Comparison of ENCODE assay signal across 10 cellular contexts in the genomic region with DNA sequence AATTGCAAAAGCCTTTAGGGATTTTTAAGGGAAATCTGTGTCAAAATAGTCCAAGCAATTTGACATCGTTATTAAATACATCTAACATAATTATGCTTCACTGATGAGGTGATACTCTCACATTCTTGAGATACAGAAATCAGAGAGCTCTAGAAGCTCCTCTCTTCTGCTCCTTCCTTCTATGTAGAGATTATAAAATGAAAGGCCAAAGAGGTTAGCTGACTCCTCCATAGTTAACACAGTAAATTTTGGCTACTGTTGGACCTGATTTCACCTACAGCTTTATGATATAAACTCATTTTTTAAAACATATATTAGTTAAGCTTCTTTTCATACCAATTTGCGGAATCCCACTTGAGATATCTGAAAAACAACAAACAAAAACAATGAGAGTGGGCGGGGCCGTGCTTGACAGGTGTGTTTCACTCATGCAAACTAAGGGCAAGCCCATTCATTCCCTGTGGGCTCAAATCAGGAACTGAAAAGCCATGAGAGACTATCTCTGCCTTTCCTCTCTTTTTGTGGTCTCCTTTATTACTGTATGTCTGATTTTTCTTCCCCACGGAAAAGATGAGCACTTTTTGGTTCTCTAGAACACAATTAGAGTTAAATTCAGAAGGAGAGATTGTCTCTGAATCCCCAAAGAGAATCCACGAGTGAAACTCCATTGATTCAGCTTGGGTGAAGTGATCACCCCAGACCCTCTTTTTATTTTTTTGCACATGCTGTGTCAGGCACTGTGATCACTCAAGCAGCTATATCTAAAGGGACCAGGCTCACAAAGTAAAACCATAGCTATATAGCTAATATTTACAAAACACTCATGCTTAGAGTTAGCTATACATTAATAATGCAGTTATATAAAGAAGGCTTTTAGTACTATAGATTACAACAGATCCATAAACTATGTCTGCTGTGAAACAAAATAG.
A peak's percentile ranks its signal among the peaks of the same experiment; 100 is the strongest.
DNase-seq lines count a peak whose midpoint lies in the region; ATAC-seq lines count a peak whose summit lies in the region.
"Had no signal": no experiment of that assay in that cellular context is flagged by ENCODE, and none has a peak within 500 bp of the region (broad histone marks: within the 10 kb centered on the region; RNA-seq: fewer than 3 reads in every experiment).

No MANE protein-coding gene starts in this region.

- no peak for DNase-seq in activated T-cell treated with anti-CD3 and anti-CD28 coated beads, Interleukin-2, amount 50 U/mL, for 72 hours
- no peak for DNase-seq in activated T-cell treated with anti-CD3 and anti-CD28 coated beads, Interleukin-2, amount 50 U/mL, for 4 hours
- DNase-seq in stimulated activated naive B cell treated with anti-CD40 and anti-IgM and Interleukin-4, amounts not matched to agents 10 μg/mL and 1 μg/mL and 100 μg/mL, for 72 hours, result peak; percentile 9
- DNase-seq in stimulated activated CD4-positive, alpha-beta T cell treated with anti-CD3 and anti-CD28 coated beads, Interleukin-12 subunit alpha, Interleukin-12 subunit beta, amount 100 ng/mL, for 4 hours, result no peak
- DNase-seq in amygdala (lab: John Stamatoyannopoulos, UW), result no peak
- DNase-seq in activated T-helper 2 cell treated with anti-CD3 and anti-CD28 coated beads, Interferon-gamma antibody, Interleukin-2, Interleukin-4, amounts not matched to agents 10 μg/mL and 5 μg/mL and 100 μg/mL, durations not matched to agents 14 hours and 24 hours and 36 hours (ENCODE audit: low spot score), result no peak
- DNase-seq: islet precursor cell, MG63 had no signal

- H3K27ac Mint-ChIP-seq in activated T-cell treated with anti-CD3 and anti-CD28 coated beads, Interleukin-2, amount 50 U/mL, for 72 hours, result peak overlapping the region; percentile 28
- no peak overlapping the region for H3K27ac Mint-ChIP-seq in stimulated activated naive B cell treated with anti-CD40 and anti-IgM and Interleukin-4, amounts not matched to agents 10 μg/mL and 1 μg/mL and 100 μg/mL, for 72 hours
- no peak overlapping the region for H3K27ac Mint-ChIP-seq in activated T-helper 2 cell treated with anti-CD3 and anti-CD28 coated beads, Interferon-gamma antibody, Interleukin-2, Interleukin-4, amounts not matched to agents 10 μg/mL and 5 μg/mL and 100 μg/mL, durations not matched to agents 14 hours and 24 hours and 36 hours

- no peaks in the 10 kb centered on the region for H3K27me3 Mint-ChIP-seq in activated T-cell treated with anti-CD3 and anti-CD28 coated beads, Interleukin-2, amount 50 U/mL, for 72 hours (ENCODE audit: low read depth)
- H3K27me3 Mint-ChIP-seq in activated T-cell treated with anti-CD3 and anti-CD28 coated beads, Interleukin-2, amount 50 U/mL, for 4 hours (ENCODE audit: low read depth), result no peaks in the 10 kb centered on the region
- peaks cover 0 to 9% of the 10 kb centered on the region in 2 donors for H3K27me3 Mint-ChIP-seq in stimulated activated naive B cell treated with anti-CD40 and anti-IgM and Interleukin-4, amounts not matched to agents 10 μg/mL and 1 μg/mL and 100 μg/mL, for 72 hours
- H3K27me3 Mint-ChIP-seq in activated T-helper 2 cell treated with anti-CD3 and anti-CD28 coated beads, Interferon-gamma antibody, Interleukin-2, Interleukin-4, amounts not matched to agents 10 μg/mL and 5 μg/mL and 100 μg/mL, durations not matched to agents 14 hours and 24 hours and 36 hours (ENCODE audit: low read depth), result no peaks in the 10 kb centered on the region

- intact Hi-C loops in activated T-helper 2 cell treated with anti-CD3 and anti-CD28 coated beads, Interferon-gamma antibody, Interleukin-2, Interleukin-4, amounts not matched to agents 10 μg/mL and 5 μg/mL and 100 μg/mL, durations not matched to agents 14 hours and 24 hours and 36 hours (cut with micrococcal nuclease), result no loop called here

- peaks cover 6% of the 10 kb centered on the region for H3K4me1 Mint-ChIP-seq in activated T-cell treated with anti-CD3 and anti-CD28 coated beads, Interleukin-2, amount 50 U/mL, for 72 hours (ENCODE audit: low read depth)
- H3K4me1 Mint-ChIP-seq in activated T-cell treated with anti-CD3 and anti-CD28 coated beads, Interleukin-2, amount 50 U/mL, for 4 hours (ENCODE audit: low read depth), result peaks cover 17% of the 10 kb centered on the region
- H3K4me1 Mint-ChIP-seq in stimulated activated naive B cell treated with anti-CD40 and anti-IgM and Interleukin-4, amounts not matched to agents 10 μg/mL and 1 μg/mL and 100 μg/mL, for 72 hours, result peaks cover 3 to 5% of the 10 kb centered on the region in 2 donors
- peaks cover 6% of the 10 kb centered on the region for H3K4me1 Mint-ChIP-seq in activated T-helper 2 cell treated with anti-CD3 and anti-CD28 coated beads, Interferon-gamma antibody, Interleukin-2, Interleukin-4, amounts not matched to agents 10 μg/mL and 5 μg/mL and 100 μg/mL, durations not matched to agents 14 hours and 24 hours and 36 hours (ENCODE audit: low read depth)

- H3K9me3 Mint-ChIP-seq in activated T-cell treated with anti-CD3 and anti-CD28 coated beads, Interleukin-2, amount 50 U/mL, for 72 hours, result no peaks in the 10 kb centered on the region
- H3K9me3 Mint-ChIP-seq in activated T-cell treated with anti-CD3 and anti-CD28 coated beads, Interleukin-2, amount 50 U/mL, for 4 hours, result no peaks in the 10 kb centered on the region
- H3K9me3 Mint-ChIP-seq in stimulated activated naive B cell treated with anti-CD40 and anti-IgM and Interleukin-4, amounts not matched to agents 10 μg/mL and 1 μg/mL and 100 μg/mL, for 72 hours, result no peaks in the 10 kb centered on the region
- no peaks in the 10 kb centered on the region for H3K9me3 Mint-ChIP-seq in activated T-helper 2 cell treated with anti-CD3 and anti-CD28 coated beads, Interferon-gamma antibody, Interleukin-2, Interleukin-4, amounts not matched to agents 10 μg/mL and 5 μg/mL and 100 μg/mL, durations not matched to agents 14 hours and 24 hours and 36 hours

- ATAC-seq in activated T-cell treated with anti-CD3 and anti-CD28 coated beads, Interleukin-2, amount 50 U/mL, for 72 hours (replicated peaks in 1 of 2), result no peak
- ATAC-seq in activated T-cell treated with anti-CD3 and anti-CD28 coated beads, Interleukin-2, amount 50 U/mL, for 4 hours, result no peak
- ATAC-seq in GM21825 (IDR thresholded peaks at IDR 0.05; ENCODE audit: unreplicated experiment) (peak; percentile 96), HG03175 (IDR thresholded peaks at IDR 0.05; ENCODE audit: unreplicated experiment) (peak; percentile 77)
- ATAC-seq in stimulated activated naive B cell treated with anti-CD40 and anti-IgM and Interleukin-4, amounts not matched to agents 10 μg/mL and 1 μg/mL and 100 μg/mL, for 72 hours (replicated peaks), result peak; percentile 94 to 99

- no peak overlapping the region for H3K4me3 Mint-ChIP-seq in activated T-cell treated with anti-CD3 and anti-CD28 coated beads, Interleukin-2, amount 50 U/mL, for 72 hours
- H3K4me3 Mint-ChIP-seq in activated T-cell treated with anti-CD3 and anti-CD28 coated beads, Interleukin-2, amount 50 U/mL, for 4 hours, result no peak overlapping the region
- H3K4me3 Mint-ChIP-seq in stimulated activated naive B cell treated with anti-CD40 and anti-IgM and Interleukin-4, amounts not matched to agents 10 μg/mL and 1 μg/mL and 100 μg/mL, for 72 hours, result no peak overlapping the region
- H3K4me3 Mint-ChIP-seq in activated T-helper 2 cell treated with anti-CD3 and anti-CD28 coated beads, Interferon-gamma antibody, Interleukin-2, Interleukin-4, amounts not matched to agents 10 μg/mL and 5 μg/mL and 100 μg/mL, durations not matched to agents 14 hours and 24 hours and 36 hours (ENCODE audit: low read depth), result no peak overlapping the region

- peaks cover 0 to 22% of the 10 kb centered on the region in 2 donors for H3K36me3 Mint-ChIP-seq in activated T-cell treated with anti-CD3 and anti-CD28 coated beads, Interleukin-2, amount 50 U/mL, for 72 hours (ENCODE audit: insufficient read depth in 2 of 2)
- H3K36me3 Mint-ChIP-seq in activated T-cell treated with anti-CD3 and anti-CD28 coated beads, Interleukin-2, amount 50 U/mL, for 4 hours (ENCODE audit: insufficient read depth), result peaks cover 35% of the 10 kb centered on the region
- no peaks in the 10 kb centered on the region for H3K36me3 Mint-ChIP-seq in stimulated activated naive B cell treated with anti-CD40 and anti-IgM and Interleukin-4, amounts not matched to agents 10 μg/mL and 1 μg/mL and 100 μg/mL, for 72 hours
- peaks cover 34% of the 10 kb centered on the region for H3K36me3 Mint-ChIP-seq in activated T-helper 2 cell treated with anti-CD3 and anti-CD28 coated beads, Interferon-gamma antibody, Interleukin-2, Interleukin-4, amounts not matched to agents 10 μg/mL and 5 μg/mL and 100 μg/mL, durations not matched to agents 14 hours and 24 hours and 36 hours (ENCODE audit: low read depth)

Comparison
In these comparisons a context has a peak if more than half of its experiments do, and no peak if none do; other contexts are left out.
1. ATAC-seq: peak in GM21825 (single experiment), HG03175 (single experiment) and stimulated activated naive B cell treated with anti-CD40 and anti-IgM and Interleukin-4, amounts not matched to agents 10 μg/mL and 1 μg/mL and 100 μg/mL, for 72 hours (2 of 2); none in activated T-cell treated with anti-CD3 and anti-CD28 coated beads, Interleukin-2, amount 50 U/mL, for 72 hours (0 of 2) and activated T-cell treated with anti-CD3 and anti-CD28 coated beads, Interleukin-2, amount 50 U/mL, for 4 hours (0 of 2).